Comparison of ENCODE assay signal across 13 cellular contexts in the genomic region with DNA sequence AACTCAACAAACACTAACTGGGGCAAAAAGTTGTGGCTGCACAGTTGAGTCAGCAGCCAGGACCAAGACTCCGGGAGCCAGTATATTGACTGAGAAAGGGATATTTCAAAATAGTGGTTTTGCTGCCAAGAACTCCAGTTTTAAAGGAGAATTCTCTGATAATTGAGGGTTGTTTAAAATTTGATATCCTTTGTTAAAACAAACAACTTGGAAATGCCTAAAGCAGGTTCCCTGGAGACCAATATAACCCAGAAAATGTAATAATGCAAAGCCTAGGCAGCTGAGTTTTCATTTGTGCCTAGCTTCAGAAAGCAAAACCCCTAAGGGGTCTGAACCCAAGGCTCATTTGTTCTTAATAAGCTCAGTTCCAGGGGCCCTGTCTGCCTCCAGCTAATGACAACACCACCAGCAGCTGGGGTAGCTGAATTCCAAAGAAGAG.
A peak's percentile ranks its signal among the peaks of the same experiment; 100 is the strongest.
DNase-seq lines count a peak whose midpoint lies in the region; ATAC-seq and TF ChIP-seq lines count a peak whose summit lies in the region.
"Had no signal": no experiment of that assay in that cellular context is flagged by ENCODE, and none has a peak within 500 bp of the region (broad histone marks: within the 10 kb centered on the region; RNA-seq: fewer than 3 reads in every experiment).

No MANE protein-coding gene starts in this region.

- H3K27ac ChIP-seq in left ventricle myocardium inferior (replicated peaks): no peak overlapping the region
- H3K27ac ChIP-seq: PC-9 had no signal

- H3K4me3 ChIP-seq in left ventricle myocardium inferior (no peak overlapping the region), fibroblast of pulmonary artery (replicated peaks; ENCODE audit: low read depth, low read length) (no peak overlapping the region)
- H3K4me3 ChIP-seq: PC-9 had no signal

- no peaks in the 10 kb centered on the region for H3K27me3 ChIP-seq in left ventricle myocardium inferior (ENCODE audit: low read depth)

- H3K36me3 ChIP-seq in left ventricle myocardium inferior: no peaks in the 10 kb centered on the region

- intact Hi-C loops in Right ventricle myocardium inferior (cut with DNase I) (no loop called here), left ventricle myocardium inferior (cut with micrococcal nuclease) (no loop called here)

- ATAC-seq in Right ventricle myocardium inferior (peak; percentile 68), GM19397 (IDR thresholded peaks at IDR 0.05; ENCODE audit: unreplicated experiment) (no peak)

- H3K9me3 ChIP-seq in left ventricle myocardium inferior (replicated peaks): peaks cover 17% of the 10 kb centered on the region

- TF ChIP-seq CTCF in left ventricle myocardium inferior (IDR thresholded peaks at IDR 0.05; ENCODE audit: borderline replicate concordance) (no peak), fibroblast of pulmonary artery (IDR thresholded peaks at IDR 0.05; ENCODE audit: low read length, missing control alignments) (no peak)

- DNase-seq in Right ventricle myocardium inferior (ENCODE audit: missing footprints) (no peak), left ventricle myocardium inferior (no peak), NCI-H69 (lab: John Stamatoyannopoulos, UW) (peak; percentile 64), fibroblast of pulmonary artery (ENCODE audit: low read depth) (peak; percentile 33), stromal cell of bone marrow (ENCODE audit: low read depth) (peak; percentile 52), RKO (ENCODE audit: low spot score) (no peak)
- DNase-seq: ACHN; CD4-positive, alpha-beta memory T cell; KG1; NCI-H1105; NCI-H226 had no signal

- no peaks in the 10 kb centered on the region for H3K4me1 ChIP-seq in left ventricle myocardium inferior

Comparison
In these comparisons a context has a peak if more than half of its experiments do, and no peak if none do; other contexts are left out.
1. DNase-seq: peak in NCI-H69 (single experiment), fibroblast of pulmonary artery (single experiment) and stromal cell of bone marrow (single experiment); none in Right ventricle myocardium inferior (single experiment), left ventricle myocardium inferior (single experiment) and RKO (single experiment).